8 cellular contexts compared by ENCODE assay signal in genomic region chr1:230215049-230215448, GRCh38.
A peak's percentile ranks its signal among the peaks of the same experiment; 100 is the strongest.
DNase-seq lines count a peak whose midpoint lies in the region; ATAC-seq and TF ChIP-seq lines count a peak whose summit lies in the region.

No MANE protein-coding gene starts in this region.

- no peaks in the 10 kb centered on the region for H3K36me3 ChIP-seq in Caco-2 (ENCODE audit: control insufficient read depth, insufficient read depth, low read length)
- peaks cover 20% of the 10 kb centered on the region; the same call in 1 of the 2 replicates for H3K36me3 ChIP-seq in OCI-LY7 (ENCODE audit: insufficient read depth, low read length)
- H3K36me3 ChIP-seq in HAP-1 (replicated peaks) = no peaks in the 10 kb centered on the region

- no peak overlapping the region for H3K4me2 ChIP-seq in OCI-LY7 (ENCODE audit: low read length)

- no peak for ATAC-seq in GM19455 (IDR thresholded peaks at IDR 0.05; ENCODE audit: unreplicated experiment)

- BruUV-seq in Caco-2 (replicated peaks; lab: Mats Ljungman, UMichigan) (no TSS peak), OCI-LY7 (replicated peaks; lab: Mats Ljungman, UMichigan) (no TSS peak)

- TF ChIP-seq CTCF in Caco-2 (IDR thresholded peaks at IDR 0.05; ENCODE audit: insufficient read depth in 1 of 2, low read depth in 1 of 2, low read length in 1 of 2, severe bottlenecking in 1 of 2, unreplicated experiment in 1 of 2) = peak in 1 of 2 experiments; percentile 48
- 0 out of 2 replicates have a peak, but pooled peaks have one; percentile 9 for TF ChIP-seq CTCF in OCI-LY7 (conservative IDR thresholded peaks at IDR 0.05; ENCODE audit: low read length)
- peak; percentile 68 for TF ChIP-seq CTCF in fibroblast of mammary gland (conservative IDR thresholded peaks at IDR 0.05; ENCODE audit: control insufficient read depth, insufficient read depth, low read depth, low read length)

- H3K9me3 ChIP-seq in Caco-2 = no peaks in the 10 kb centered on the region
- H3K9me3 ChIP-seq in OCI-LY7 (ENCODE audit: low read length) = no peaks in the 10 kb centered on the region; the same call in 1 of the 2 replicates
- H3K9me3 ChIP-seq in HAP-1 = no peaks in the 10 kb centered on the region

- H3K4me3 Mint-ChIP-seq in Caco-2 (ENCODE audit: unreplicated experiment) = no peak overlapping the region

- H3K9me3 Mint-ChIP-seq in Caco-2 (ENCODE audit: unreplicated experiment) = peaks cover 10% of the 10 kb centered on the region

- H4K20me1 ChIP-seq in OCI-LY7 (ENCODE audit: insufficient read depth, low read length) = no peaks in the 10 kb centered on the region

- H3K27me3 ChIP-seq in Caco-2 (replicated peaks; ENCODE audit: control insufficient read depth, insufficient read depth, low read length) (no peaks in the 10 kb centered on the region), HAP-1 (ENCODE audit: low read depth) (no peaks in the 10 kb centered on the region)

- no peaks in the 10 kb centered on the region for H3K27me3 Mint-ChIP-seq in Caco-2 (ENCODE audit: insufficient read depth, unreplicated experiment)

- no peak overlapping the region for H2AFZ ChIP-seq in OCI-LY7 (ENCODE audit: low read length)

- POLR2A ChIA-PET in Caco-2 (lab: Charles Lee) = no interaction called here
- POLR2A ChIA-PET in OCI-LY7 (lab: Charles Lee) = interaction anchor here (0.5 to 3.3 kb wide), 5 partner anchors 10 to 576 kb away, joined by 3 to 15 read pairs (median 4); no protein-coding TSS in a partner anchor

- H3K4me1 Mint-ChIP-seq in Caco-2 (ENCODE audit: low read depth, unreplicated experiment) = peaks cover 35% of the 10 kb centered on the region

- H3K4me3 ChIP-seq in Caco-2 (ENCODE audit: low read depth, low read length) (no peak overlapping the region), OCI-LY7 (ENCODE audit: low read depth, low read length, poor library complexity, severe bottlenecking) (no peak overlapping the region), fibroblast of mammary gland (ENCODE audit: control insufficient read depth, low read depth, low read length) (no peak overlapping the region), HAP-1 (no peak overlapping the region)

- H3K27ac ChIP-seq in OCI-LY7 (ENCODE audit: low read depth, low read length, poor library complexity, severe bottlenecking) = no peak overlapping the region

- peaks cover 6% of the 10 kb centered on the region for H3K36me3 Mint-ChIP-seq in Caco-2 (ENCODE audit: insufficient read depth, unreplicated experiment)

- CTCF ChIA-PET in Caco-2 (lab: Charles Lee) = no interaction called here
- CTCF ChIA-PET in OCI-LY7 (lab: Charles Lee; ENCODE audit: unreplicated experiment) = no interaction called here

- DNase-seq in Caco-2 = peak in 1 of 2 experiments; percentile 14
- no peak for DNase-seq in OCI-LY7 (ENCODE audit: low spot score)
- DNase-seq in fibroblast of mammary gland (ENCODE audit: low read depth) = peak; percentile 83
- peak; percentile 32 for DNase-seq in occipital lobe (lab: John Stamatoyannopoulos, UW)
- no peak for DNase-seq in HAP-1 (ENCODE audit: low spot score in 2 of 2)
- DNase-seq in NCI-H2227 (lab: John Stamatoyannopoulos, UW; ENCODE audit: unreplicated experiment) = no peak
- no peak for DNase-seq in stimulated activated CD4-positive, alpha-beta T cell treated with anti-CD3 and anti-CD28 coated beads, Interleukin-4, amount 100 ng/mL, for 4 hours

- in situ Hi-C loops in HAP-1 (cut with MboI; ENCODE audit: low sequenced_read_pairs) = no loop called here

- H3K9me2 ChIP-seq in OCI-LY7 (ENCODE audit: insufficient read depth, low read length) = no peaks in the 10 kb centered on the region

- H3K27ac Mint-ChIP-seq in Caco-2 (ENCODE audit: unreplicated experiment) = peak overlapping the region; percentile 3

- H3K79me2 ChIP-seq in OCI-LY7 (ENCODE audit: insufficient read depth, low read depth, low read length) = peaks cover 15% of the 10 kb centered on the region; the same call in 1 of the 2 replicates

- intact Hi-C loops in Caco-2 (cut with micrococcal nuclease; ENCODE audit: unreplicated experiment) (loop anchor here (5.0 kb wide), 1 partner anchor 148 kb away; the partner anchor contains the start of gene GALNT2), OCI-LY7 (cut with micrococcal nuclease; ENCODE audit: unreplicated experiment) (no loop called here)

- H3K4me1 ChIP-seq in Caco-2 (peaks cover 32% of the 10 kb centered on the region), OCI-LY7 (ENCODE audit: insufficient read depth, low read length, poor library complexity, severe bottlenecking) (peaks cover 27% of the 10 kb centered on the region), HAP-1 (no peaks in the 10 kb centered on the region)

Comparison
In these comparisons a context has a peak if more than half of its experiments do, and no peak if none do; other contexts are left out.
1. DNase-seq: peak in fibroblast of mammary gland (single experiment) and occipital lobe (single experiment); none in OCI-LY7 (single experiment), HAP-1 (0 of 2), NCI-H2227 (single experiment) and stimulated activated CD4-positive, alpha-beta T cell treated with anti-CD3 and anti-CD28 coated beads, Interleukin-4, amount 100 ng/mL, for 4 hours (0 of 2).